Comparison of ENCODE assay signal across 9 cellular contexts in the genomic region with DNA sequence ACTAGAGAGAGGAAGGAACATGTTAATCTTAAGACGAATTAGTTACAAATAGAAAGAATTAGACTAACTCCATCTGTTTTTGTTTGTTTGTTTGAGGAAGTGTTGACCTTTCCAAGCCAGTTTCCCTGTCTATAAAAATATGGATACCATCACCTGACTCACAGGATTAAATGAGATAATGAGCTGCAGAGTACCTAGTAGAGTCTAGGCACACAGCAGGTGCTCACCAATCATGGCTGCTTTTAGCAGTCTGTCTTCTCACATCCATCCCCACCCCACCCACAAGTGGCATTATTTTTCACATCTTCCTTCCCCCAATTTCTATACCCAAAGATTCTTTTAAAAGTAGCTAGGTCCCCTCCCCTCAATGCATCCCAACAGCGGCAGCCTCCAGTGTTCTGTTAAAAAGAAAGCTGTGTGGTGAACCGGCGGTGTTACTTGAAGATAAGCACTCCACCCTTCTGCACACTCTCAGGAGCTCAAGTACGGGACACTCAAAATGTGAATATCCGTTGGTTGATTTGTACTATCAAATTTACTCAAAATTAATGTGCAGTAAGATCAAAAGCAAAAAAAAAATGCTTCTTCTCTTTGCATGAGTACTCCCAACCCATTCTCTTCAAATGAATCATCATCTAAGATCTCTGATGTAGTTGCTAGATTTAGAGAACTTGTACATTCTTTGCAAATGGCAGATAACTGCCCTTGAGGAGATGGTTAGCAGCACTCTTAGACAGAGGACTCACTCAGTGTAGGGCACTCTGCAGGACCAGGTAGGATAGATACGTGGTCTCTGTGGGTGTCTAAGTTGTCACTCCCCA.
DNase-seq lines count a peak whose midpoint lies in the region; ATAC-seq, FAIRE-seq and TF ChIP-seq lines count a peak whose summit lies in the region.
"Had no signal": no experiment of that assay in that cellular context is flagged by ENCODE, and none has a peak within 500 bp of the region (broad histone marks: within the 10 kb centered on the region; RNA-seq: fewer than 3 reads in every experiment).

No MANE protein-coding gene starts in this region.

- in situ Hi-C loops in K562 (cut with MboI): no loop called here

- CTCF ChIA-PET in K562 (lab: Yijun Ruan, JAX; ENCODE audit: low intra/inter-chr PET ratio): no interaction called here

- peaks cover 47% of the 10 kb centered on the region for H3K79me2 ChIP-seq in ACC112 (ENCODE audit: control insufficient read depth, insufficient read depth, low read length, unreplicated experiment)
- H3K79me2 ChIP-seq in K562 (ENCODE audit: control insufficient read depth, insufficient read depth, low read length): peaks cover 99% of the 10 kb centered on the region

- no peaks in the 10 kb centered on the region for H3K27me3 ChIP-seq in ACC112 (ENCODE audit: insufficient read depth, low read length)
- H3K27me3 ChIP-seq in K562 (ENCODE audit: control insufficient read depth in 2 of 2, insufficient read depth in 2 of 2, low read length in 2 of 2): no peaks in the 10 kb centered on the region
- H3K27me3 ChIP-seq in effector memory CD4-positive, alpha-beta T cell (replicated peaks; ENCODE audit: control insufficient read depth, insufficient read depth, low read length, poor library complexity, severe bottlenecking): no peaks in the 10 kb centered on the region

- no peaks in the 10 kb centered on the region for H3K9me1 ChIP-seq in K562 (ENCODE audit: control insufficient read depth, insufficient read depth, low read length)

- TF ChIP-seq RAD21 in K562 (CRISPR knock-in tag; conservative IDR thresholded peaks at IDR 0.05 in 1 of 2, IDR thresholded peaks at IDR 0.05 in 1 of 2): no peak

- POLR2A ChIA-PET in K562 (lab: Yijun Ruan, JAX): interaction anchor here (0.6 to 4.4 kb wide), 8 partner anchors 9 to 24 kb away, joined by 3 to 23 read pairs (median 5); no protein-coding TSS in a partner anchor

- ATAC-seq in GM18867 (IDR thresholded peaks at IDR 0.05; ENCODE audit: unreplicated experiment): peak; percentile 76
- peak; percentile 65 for ATAC-seq in HG03103 (IDR thresholded peaks at IDR 0.05; ENCODE audit: low read depth, unreplicated experiment)
- peak; percentile 79 for ATAC-seq in K562
- ATAC-seq in left colon: no peak

- peak overlapping the region; percentile 98 for H3K27ac ChIP-seq in ACC112 (ENCODE audit: low read depth, low read length)
- H3K27ac ChIP-seq in K562 (ENCODE audit: extremely low read depth, low read depth, low read length): peak overlapping the region; percentile 37; the same call in 1 of the 3 replicates
- no peak overlapping the region for H3K27ac ChIP-seq in effector memory CD4-positive, alpha-beta T cell (ENCODE audit: insufficient read depth, low read length, poor library complexity, severe bottlenecking)
- no peak overlapping the region for H3K27ac ChIP-seq in caudate nucleus (ENCODE audit: low read depth, low read length)

- WGBS in K562 (ENCODE audit: insufficient coverage, low coverage, missing lambda C conversion rate): 5% methylated on average over 7 of the region's 7 CpGs

- H4K20me1 ChIP-seq in K562 (replicated peaks; ENCODE audit: control insufficient read depth, insufficient read depth, low read length): peaks cover 62% of the 10 kb centered on the region

- no peak for FAIRE-seq in K562 (lab: Jason Lieb, UNC)

- peak overlapping the region; percentile 54 for H3K4me2 ChIP-seq in K562 (ENCODE audit: insufficient read depth, low read length)

- BruUV-seq in K562 (replicated peaks; lab: Mats Ljungman, UMichigan): no TSS peak

- H3K36me3 ChIP-seq in ACC112 (ENCODE audit: insufficient read depth, low read length) (no peaks in the 10 kb centered on the region), K562 (ENCODE audit: control insufficient read depth, insufficient read depth, low read length) (peaks cover 26% of the 10 kb centered on the region)
- no peaks in the 10 kb centered on the region for H3K36me3 ChIP-seq in effector memory CD4-positive, alpha-beta T cell (ENCODE audit: control insufficient read depth, insufficient read depth, low read length)

- no peak; the same call in 1 of the 2 replicates for TF ChIP-seq EP300 in K562 (IDR thresholded peaks at IDR 0.05; ENCODE audit: low read length)

- H3K4me1 ChIP-seq in ACC112 (ENCODE audit: control insufficient read depth, insufficient read depth, low read length, unreplicated experiment) (peaks cover 62% of the 10 kb centered on the region), K562 (replicated peaks in 1 of 2; ENCODE audit: control insufficient read depth in 2 of 2, insufficient read depth in 2 of 2, low read length in 2 of 2) (peaks cover 14 to 57% of the 10 kb centered on the region in 2 experiments)
- no peaks in the 10 kb centered on the region for H3K4me1 ChIP-seq in effector memory CD4-positive, alpha-beta T cell (ENCODE audit: control insufficient read depth, insufficient read depth, low read length, poor library complexity, severe bottlenecking)

- DNase-seq in K562 (ENCODE audit: extremely low read depth in 1 of 4, low spot score in 3 of 4) (peak in 2 of 4 experiments; percentile 37 to 75), caudate nucleus (lab: John Stamatoyannopoulos, UW) (no peak), left colon (no peak), NCI-H2171 treated with DMSO at 0.1 percent for 48 hours (lab: John Stamatoyannopoulos, UW) (no peak)
- DNase-seq in effector memory CD4-positive, alpha-beta T cell: no peak

- no peaks in the 10 kb centered on the region for H3K9me3 ChIP-seq in K562 (replicated peaks; ENCODE audit: control insufficient read depth, insufficient read depth, low read depth, low read length)
- H3K9me3 ChIP-seq in effector memory CD4-positive, alpha-beta T cell (ENCODE audit: control insufficient read depth, low read length): no peaks in the 10 kb centered on the region

- 0 out of 4 replicates have a peak overlapping the region, but pooled peaks of 1 of the 2 experiments have one; percentile 13 for H3K9ac ChIP-seq in K562 (ENCODE audit: insufficient read depth in 1 of 2, low read depth in 2 of 2, low read length in 2 of 2)

- intact Hi-C loops in K562 (cut with micrococcal nuclease) (loop anchor here (2.0 kb wide), 1 partner anchor 18 kb away; no protein-coding TSS in a partner anchor), left colon (cut with DNase I, micrococcal nuclease) (no loop called here)

- no peak for TF ChIP-seq CTCF in K562 (IDR thresholded peaks at IDR 0.05 in 2 of 3, conservative IDR thresholded peaks at IDR 0.05 in 1 of 3; ENCODE audit: insufficient read depth in 2 of 3, low read depth in 1 of 3, low read length in 3 of 3)

- TF ChIP-seq POLR2A in K562 (conservative IDR thresholded peaks at IDR 0.05): no peak

- H3K4me3 ChIP-seq in ACC112 (ENCODE audit: low read depth, low read length) (no peak overlapping the region; the same call in 1 of the 2 replicates), K562 (no peak overlapping the region)
- no peak overlapping the region for H3K4me3 ChIP-seq in effector memory CD4-positive, alpha-beta T cell (ENCODE audit: insufficient read depth, low read depth, low read length, poor library complexity, severe bottlenecking)
- H3K4me3 ChIP-seq: skin epidermis had no signal

- H2AFZ ChIP-seq in ACC112 (ENCODE audit: low read length, unreplicated experiment): no peak overlapping the region
- no peak overlapping the region for H2AFZ ChIP-seq in K562 (ENCODE audit: low read depth, low read length)

TF ChIP-seq in K562, 482 proteins besides CTCF, POLR2A, EP300 and RAD21 (continues in another document):
- no peak for TF ChIP-seq HMGN3 (IDR thresholded peaks at IDR 0.05; ENCODE audit: borderline replicate concordance, extremely low read depth, insufficient read length, low read depth, low read length)
- 0 out of 2 replicates have a peak, but pooled peaks have one; percentile 22 for TF ChIP-seq TCF3 (CRISPR knock-in tag; IDR thresholded peaks at IDR 0.05)
- TF ChIP-seq KLF6 (CRISPR knock-in tag; IDR thresholded peaks at IDR 0.05; ENCODE audit: borderline replicate concordance): no peak
- peak in 1 of 2 experiments; percentile 30; a peak in 1 of 4 replicates for TF ChIP-seq RCOR1 (IDR thresholded peaks at IDR 0.05; ENCODE audit: borderline replicate concordance in 1 of 2, low read depth in 2 of 2, low read length in 2 of 2)
- no peak for TF ChIP-seq JUND (IDR thresholded peaks at IDR 0.05; ENCODE audit: borderline replicate concordance, low read depth, low read length)
- peak; percentile 30; the same call in 1 of the 3 replicates for TF ChIP-seq JUND (tag; IDR thresholded peaks at IDR 0.05; ENCODE audit: borderline replicate concordance, low read depth, low read length)
- TF ChIP-seq PCBP1 (IDR thresholded peaks at IDR 0.05; ENCODE audit: low read depth, low read length, poor library complexity, severe bottlenecking): no peak
- TF ChIP-seq, protein P1, sequence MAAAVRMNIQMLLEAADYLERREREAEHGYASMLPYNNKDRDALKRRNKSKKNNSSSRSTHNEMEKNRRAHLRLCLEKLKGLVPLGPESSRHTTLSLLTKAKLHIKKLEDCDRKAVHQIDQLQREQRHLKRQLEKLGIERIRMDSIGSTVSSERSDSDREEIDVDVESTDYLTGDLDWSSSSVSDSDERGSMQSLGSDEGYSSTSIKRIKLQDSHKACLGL (CRISPR knock-in tag; IDR thresholded peaks at IDR 0.05; ENCODE audit: borderline replicate concordance, poor library complexity, severe bottlenecking): no peak
- no peak for TF ChIP-seq E2F3 (CRISPR knock-in tag; IDR thresholded peaks at IDR 0.05)
- 0 out of 4 replicates have a peak, but pooled peaks of 1 of the 2 experiments have one; percentile 11 for TF ChIP-seq KDM1A (IDR thresholded peaks at IDR 0.05)
- TF ChIP-seq, protein P2, sequence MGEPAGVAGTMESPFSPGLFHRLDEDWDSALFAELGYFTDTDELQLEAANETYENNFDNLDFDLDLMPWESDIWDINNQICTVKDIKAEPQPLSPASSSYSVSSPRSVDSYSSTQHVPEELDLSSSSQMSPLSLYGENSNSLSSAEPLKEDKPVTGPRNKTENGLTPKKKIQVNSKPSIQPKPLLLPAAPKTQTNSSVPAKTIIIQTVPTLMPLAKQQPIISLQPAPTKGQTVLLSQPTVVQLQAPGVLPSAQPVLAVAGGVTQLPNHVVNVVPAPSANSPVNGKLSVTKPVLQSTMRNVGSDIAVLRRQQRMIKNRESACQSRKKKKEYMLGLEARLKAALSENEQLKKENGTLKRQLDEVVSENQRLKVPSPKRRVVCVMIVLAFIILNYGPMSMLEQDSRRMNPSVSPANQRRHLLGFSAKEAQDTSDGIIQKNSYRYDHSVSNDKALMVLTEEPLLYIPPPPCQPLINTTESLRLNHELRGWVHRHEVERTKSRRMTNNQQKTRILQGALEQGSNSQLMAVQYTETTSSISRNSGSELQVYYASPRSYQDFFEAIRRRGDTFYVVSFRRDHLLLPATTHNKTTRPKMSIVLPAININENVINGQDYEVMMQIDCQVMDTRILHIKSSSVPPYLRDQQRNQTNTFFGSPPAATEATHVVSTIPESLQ (CRISPR knock-in tag; IDR thresholded peaks at IDR 0.05): no peak
- TF ChIP-seq HDAC2 (IDR thresholded peaks at IDR 0.05): 0 out of 2 replicates have a peak, but pooled peaks have one; percentile 20
- TF ChIP-seq ZNF445 (CRISPR knock-in tag; IDR thresholded peaks at IDR 0.05; ENCODE audit: low read depth): no peak
- peak; percentile 53 for TF ChIP-seq CHD1 (IDR thresholded peaks at IDR 0.05; ENCODE audit: low read length)

Comparison
In these comparisons a context has a peak if more than half of its experiments do, and no peak if none do; other contexts are left out.
1. H3K27ac ChIP-seq: peak in ACC112 (single experiment) and K562 (single experiment); none in effector memory CD4-positive, alpha-beta T cell (single experiment) and caudate nucleus (single experiment).